Comparison of ENCODE assay signal across 10 cellular contexts in the genomic region with DNA sequence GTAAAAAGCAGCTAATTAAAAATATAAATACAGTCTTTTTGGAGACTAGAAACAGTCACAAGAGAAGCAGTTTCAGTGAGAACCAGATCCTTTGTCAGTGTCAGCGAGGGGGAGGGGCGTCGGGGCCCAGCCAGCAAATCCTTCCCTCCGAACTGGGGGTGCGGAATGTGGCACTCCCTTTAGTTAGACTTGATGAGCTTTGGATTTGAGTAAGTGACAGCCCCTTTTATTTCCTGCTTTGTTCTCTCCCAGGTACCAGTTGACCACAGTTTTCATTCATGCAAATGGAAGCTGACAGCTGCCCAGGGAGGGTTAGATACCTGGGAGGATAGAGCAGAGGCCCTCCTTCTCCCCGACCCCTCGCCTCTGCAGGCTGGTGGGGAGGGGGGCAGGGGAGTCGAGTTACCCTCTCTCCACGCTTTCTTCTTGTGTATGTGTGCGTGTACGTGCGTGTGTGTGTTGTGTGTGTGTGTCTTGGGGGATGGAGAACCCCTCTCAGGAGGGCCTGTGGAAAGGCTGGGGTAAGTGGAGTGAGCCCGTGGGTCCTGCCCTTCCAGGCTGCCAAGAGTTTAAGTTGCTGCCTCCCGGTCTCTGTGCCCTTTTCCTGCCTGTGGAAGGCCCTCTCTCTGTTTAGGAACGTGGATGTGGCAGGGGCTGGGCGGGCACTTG. TPM values are rescaled to one million over a fixed set of nuclear protein-coding genes. Genes with fewer than 3 reads are reported as not detected.
DNase-seq lines count a peak whose midpoint lies in the region; ATAC-seq and TF ChIP-seq lines count a peak whose summit lies in the region.
"Had no signal": no experiment of that assay in that cellular context is flagged by ENCODE, and none has a peak within 500 bp of the region (broad histone marks: within the 10 kb centered on the region; RNA-seq: fewer than 3 reads in every experiment).

No MANE protein-coding gene starts in this region.

- DNase-seq in activated naive CD4-positive, alpha-beta T cell treated with Interleukin-2 at 50 U/mL for 16 hours: peak; percentile 41
- DNase-seq in activated naive CD4-positive, alpha-beta T cell (lab: John Stamatoyannopoulos, UW): no peak
- no peak for DNase-seq in activated CD8-positive, alpha-beta T cell treated with anti-CD3 and anti-CD28 coated beads, Interleukin-2, amount 10 ng/mL, durations not matched to agents 7 days and 5 days
- DNase-seq in left kidney (ENCODE audit: low read depth, low spot score): peak; percentile 87
- DNase-seq in thyroid gland: peak in 1 of 2 donors; percentile 42
- no peak for DNase-seq in SKM-1 treated with dmso at 0.1 percent for 144 hours (lab: John Stamatoyannopoulos, UW; ENCODE audit: unreplicated experiment)
- DNase-seq in H4 (ENCODE audit: low spot score): no peak
- DNase-seq: adrenal gland, foreskin keratinocyte had no signal

- H3K9me3 Mint-ChIP-seq in activated CD8-positive, alpha-beta T cell treated with anti-CD3 and anti-CD28 coated beads, Interleukin-2, amount 10 ng/mL, durations not matched to agents 7 days and 5 days (ENCODE audit: insufficient read depth): no peaks in the 10 kb centered on the region

- TF ChIP-seq CTCF in thyroid gland (IDR thresholded peaks at IDR 0.05): no peak

- H3K36me3 Mint-ChIP-seq in activated CD8-positive, alpha-beta T cell treated with anti-CD3 and anti-CD28 coated beads, Interleukin-2, amount 10 ng/mL, durations not matched to agents 7 days and 5 days (ENCODE audit: low read depth): peaks cover 42% of the 10 kb centered on the region

- H3K27me3 ChIP-seq in thyroid gland: no peaks in the 10 kb centered on the region
- H3K27me3 ChIP-seq: adrenal gland, foreskin keratinocyte had no signal

- CTCF ChIA-PET in activated CD8-positive, alpha-beta T cell treated with anti-CD3 and anti-CD28 coated beads, Interleukin-2, amount 10 ng/mL, durations not matched to agents 7 days and 5 days (lab: Charles Lee): interaction anchor here (0.9 to 2.3 kb wide), 8 partner anchors 13 to 91 kb away, joined by 3 to 15 read pairs (median 6); no protein-coding TSS in a partner anchor

- H3K4me3 Mint-ChIP-seq in activated CD8-positive, alpha-beta T cell treated with anti-CD3 and anti-CD28 coated beads, Interleukin-2, amount 10 ng/mL, durations not matched to agents 7 days and 5 days: no peak overlapping the region

- POLR2A ChIA-PET in activated CD8-positive, alpha-beta T cell treated with anti-CD3 and anti-CD28 coated beads, Interleukin-2, amount 10 ng/mL, durations not matched to agents 7 days and 5 days (lab: Charles Lee): interaction anchor here (1.4 to 3.2 kb wide), 5 partner anchors 9 to 38 kb away, joined by 4 to 16 read pairs (median 9); no protein-coding TSS in a partner anchor

- H3K4me3 ChIP-seq in thyroid gland (replicated peaks in 1 of 3): no peak overlapping the region
- H3K4me3 ChIP-seq: adrenal gland had no signal

- H3K27ac ChIP-seq in thyroid gland: peak overlapping the region; percentile 45 to 64 (median 57)
- H3K27ac ChIP-seq: foreskin keratinocyte had no signal

- H3K27me3 Mint-ChIP-seq in activated CD8-positive, alpha-beta T cell treated with anti-CD3 and anti-CD28 coated beads, Interleukin-2, amount 10 ng/mL, durations not matched to agents 7 days and 5 days (ENCODE audit: low read depth): no peaks in the 10 kb centered on the region

- no peaks in the 10 kb centered on the region for H3K9me3 ChIP-seq in thyroid gland
- H3K9me3 ChIP-seq: adrenal gland had no signal

- TF ChIP-seq POLR2A in thyroid gland (IDR thresholded peaks at IDR 0.05): no peak

- intact Hi-C loops in thyroid gland (cut with DNase I): no loop called here

- peaks cover 85% of the 10 kb centered on the region for H3K4me1 Mint-ChIP-seq in activated CD8-positive, alpha-beta T cell treated with anti-CD3 and anti-CD28 coated beads, Interleukin-2, amount 10 ng/mL, durations not matched to agents 7 days and 5 days (ENCODE audit: low read depth)

- H3K27ac Mint-ChIP-seq in activated CD8-positive, alpha-beta T cell treated with anti-CD3 and anti-CD28 coated beads, Interleukin-2, amount 10 ng/mL, durations not matched to agents 7 days and 5 days: peak overlapping the region; percentile 63

- WGBS in thyroid gland, 2 donors: 50 to 61% methylated on average over 13 to 16 of the region's 16 CpGs

- H3K36me3 ChIP-seq in thyroid gland: no peaks in the 10 kb centered on the region
- H3K36me3 ChIP-seq: adrenal gland had no signal

- ATAC-seq in activated CD8-positive, alpha-beta T cell treated with anti-CD3 and anti-CD28 coated beads, Interleukin-2, amount 10 ng/mL, durations not matched to agents 7 days and 5 days: no peak
- ATAC-seq in GM21717 (IDR thresholded peaks at IDR 0.05; ENCODE audit: unreplicated experiment): no peak
- ATAC-seq: foreskin keratinocyte had no signal

- peaks cover 29 to 36% of the 10 kb centered on the region in 2 donors for H3K4me1 ChIP-seq in thyroid gland
- H3K4me1 ChIP-seq: foreskin keratinocyte had no signal

RNA-seq across cellular contexts. Expression of a gene that starts 38.3 kb away (rescaled TPM):
- 10 to 100 TPM; 56.5 to 62.9 TPM for total RNA-seq in activated CD8-positive, alpha-beta T cell treated with anti-CD3 and anti-CD28 coated beads, Interleukin-2, amount 10 ng/mL, durations not matched to agents 7 days and 5 days
- 10 to 100 TPM; 45.4 to 81.9 (median 58.6) TPM for total RNA-seq in thyroid gland
- 16.5 and 19.9 TPM in 2 replicates for total RNA-seq in H4 (2014; rRNA removed; shearing (Covaris generic))

Comparison
In these comparisons a context has a peak if more than half of its experiments do, and no peak if none do; other contexts are left out.
1. DNase-seq: peak in activated naive CD4-positive, alpha-beta T cell treated with Interleukin-2 at 50 U/mL for 16 hours (single experiment) and left kidney (single experiment); none in activated naive CD4-positive, alpha-beta T cell (0 of 4), activated CD8-positive, alpha-beta T cell treated with anti-CD3 and anti-CD28 coated beads, Interleukin-2, amount 10 ng/mL, durations not matched to agents 7 days and 5 days (single experiment), SKM-1 treated with dmso at 0.1 percent for 144 hours (single experiment) and H4 (single experiment).